Comparison of ENCODE assay signal across 15 cellular contexts in genomic region chr13:29993716-29994488, GRCh38.
A peak's percentile ranks its signal among the peaks of the same experiment; 100 is the strongest.
DNase-seq lines count a peak whose midpoint lies in the region; ATAC-seq, FAIRE-seq and TF ChIP-seq lines count a peak whose summit lies in the region.
"Had no signal": no experiment of that assay in that cellular context is flagged by ENCODE, and none has a peak within 500 bp of the region (broad histone marks: within the 10 kb centered on the region; RNA-seq: fewer than 3 reads in every experiment).

No MANE protein-coding gene starts in this region.

- H3K9me3 ChIP-seq in SK-N-SH: no peaks in the 10 kb centered on the region

- no peaks in the 10 kb centered on the region for H3K36me3 ChIP-seq in SK-N-SH (replicated peaks in 1 of 2; ENCODE audit: control insufficient read depth in 1 of 2, insufficient read depth in 2 of 2, low read length in 1 of 2)

- no peak overlapping the region for H3K9ac ChIP-seq in SK-N-SH

- 59% methylated on average over 10 of the region's 12 CpGs for WGBS in SK-N-SH (ENCODE audit: low lambda C conversion rate)

- no peak overlapping the region for H2AFZ ChIP-seq in SK-N-SH (ENCODE audit: low read depth)

- H3K4me1 ChIP-seq in SK-N-SH (ENCODE audit: control insufficient read depth in 1 of 2, insufficient read depth in 2 of 2, low read depth in 1 of 2, low read length in 1 of 2): peaks cover 0 to 6% of the 10 kb centered on the region in 2 experiments; a peak in 2 of 4 replicates

- no peak for TF ChIP-seq RAD21 in SK-N-SH (IDR thresholded peaks at IDR 0.05; ENCODE audit: low read length)

- no peaks in the 10 kb centered on the region for H3F3A ChIP-seq in SK-N-SH (replicated peaks; ENCODE audit: insufficient read depth)

- H3K27ac ChIP-seq in SK-N-SH (ENCODE audit: low read depth in 2 of 2, low read length in 1 of 2) (peak overlapping the region in 1 of 2 experiments; percentile 7; a peak in 1 of 4 replicates), skin epidermis (peak overlapping the region in 13 of 21 experiments; percentile 3 to 88 (median 50))

- FAIRE-seq in HTR-8/SVneo (lab: Jason Lieb, UNC): no peak

- H3K79me2 ChIP-seq in SK-N-SH (ENCODE audit: insufficient read depth): no peaks in the 10 kb centered on the region

- no peaks in the 10 kb centered on the region for H3K9me2 ChIP-seq in SK-N-SH

- POLR2A ChIA-PET in SK-N-SH (lab: Yijun Ruan, JAX): no interaction called here

- ATAC-seq in HG03460 (IDR thresholded peaks at IDR 0.05; ENCODE audit: unreplicated experiment): no peak
- ATAC-seq in HG03469 (IDR thresholded peaks at IDR 0.05; ENCODE audit: unreplicated experiment): no peak

- CTCF ChIA-PET in SK-N-SH (lab: Yijun Ruan, JAX): interaction anchor here (0.6 to 1.6 kb wide), 3 partner anchors 9 to 69 kb away, joined by 3 to 6 read pairs (median 4); no protein-coding TSS in a partner anchor

- DNase-seq in ELR (ENCODE audit: low read depth) (peak; percentile 92), SK-N-SH (no peak), fibroblast of mammary gland (ENCODE audit: low read depth) (peak; percentile 93), HTR-8/SVneo (ENCODE audit: insufficient read length, low spot score) (no peak)
- DNase-seq in stimulated activated CD4-positive, alpha-beta T cell treated with anti-CD3 and anti-CD28 coated beads, Interleukin-2, amount 100 ng/mL, for 48 hours: no peak
- DNase-seq: activated CD4-positive, alpha-beta T cell treated with anti-CD3 and anti-CD28 coated beads for 4 hours; CD8-positive, alpha-beta memory T cell; Kasumi-1; NCI-H2171; posterior cingulate gyrus; stimulated activated CD4-positive, alpha-beta T cell treated with anti-CD3 and anti-CD28 coated beads, Interleukin-4, amount 100 ng/mL, for 24 hours; stimulated activated naive CD4-positive, alpha-beta T cell had no signal

- no peaks in the 10 kb centered on the region for H3K27me3 ChIP-seq in SK-N-SH (ENCODE audit: insufficient read depth)

- H3K4me3 ChIP-seq in SK-N-SH (ENCODE audit: low read depth in 2 of 2, low read length in 1 of 2) (no peak overlapping the region), fibroblast of mammary gland (ENCODE audit: control insufficient read depth, low read depth, low read length) (no peak overlapping the region), skin epidermis (no peak overlapping the region)

- no peaks in the 10 kb centered on the region for H4K20me1 ChIP-seq in SK-N-SH (ENCODE audit: insufficient read depth)

- peak in 1 of 2 experiments; percentile 22; a peak in 1 of 4 replicates for TF ChIP-seq EP300 in SK-N-SH (IDR thresholded peaks at IDR 0.05; ENCODE audit: borderline replicate concordance in 1 of 2, low read depth in 1 of 2, low read length in 1 of 2)

- TF ChIP-seq CTCF in SK-N-SH (IDR thresholded peaks at IDR 0.05) (no peak), fibroblast of mammary gland (conservative IDR thresholded peaks at IDR 0.05; ENCODE audit: control insufficient read depth, insufficient read depth, low read depth, low read length) (no peak)

- peak overlapping the region; percentile 23; the same call in 1 of the 2 replicates for H3K4me2 ChIP-seq in SK-N-SH

TF ChIP-seq in SK-N-SH, 30 proteins besides CTCF, POLR2A, EP300 and RAD21:
- TF ChIP-seq PBX3 (IDR thresholded peaks at IDR 0.05): 0 out of 2 replicates have a peak, but pooled peaks have one; percentile 14
- no peak for TF ChIP-seq EZH2phosphoT487 (IDR thresholded peaks at IDR 0.05; ENCODE audit: borderline replicate concordance, low read depth)
- TF ChIP-seq TCF12 (IDR thresholded peaks at IDR 0.05): peak; percentile 55; the same call in 1 of the 2 replicates
- peak; percentile 45; the same call in 1 of the 2 replicates for TF ChIP-seq FOSL2 (IDR thresholded peaks at IDR 0.05; ENCODE audit: borderline replicate concordance, low read depth)

Comparison
In these comparisons a context has a peak if more than half of its experiments do, and no peak if none do; other contexts are left out.
1. DNase-seq: peak in ELR (single experiment) and fibroblast of mammary gland (single experiment); none in SK-N-SH (single experiment), stimulated activated CD4-positive, alpha-beta T cell treated with anti-CD3 and anti-CD28 coated beads, Interleukin-2, amount 100 ng/mL, for 48 hours (0 of 2) and HTR-8/SVneo (single experiment).